20 cellular contexts compared by ENCODE assay signal in genomic region chr1:44033756-44034155, GRCh38. TPM values are rescaled to one million over a fixed set of nuclear protein-coding genes. Genes with fewer than 3 reads are reported as not detected.
DNase-seq lines count a peak whose midpoint lies in the region; ATAC-seq and TF ChIP-seq lines count a peak whose summit lies in the region.
"Had no signal": no experiment of that assay in that cellular context is flagged by ENCODE, and none has a peak within 500 bp of the region (broad histone marks: within the 10 kb centered on the region; RNA-seq: fewer than 3 reads in every experiment).

No MANE protein-coding gene starts in this region.

- ATAC-seq in activated T-helper 17 cell treated with anti-CD3 and anti-CD28 coated beads, Interleukin-2, amount 50 U/mL, for 72 hours (replicated peaks) = no peak
- no peak for ATAC-seq in gastroesophageal sphincter
- ATAC-seq: A549, Panc1 had no signal

- peak overlapping the region; percentile 42 for H3K27ac Mint-ChIP-seq in activated T-helper 17 cell treated with anti-CD3 and anti-CD28 coated beads, Interleukin-2, amount 50 U/mL, for 72 hours
- H3K27ac Mint-ChIP-seq: CD14-positive monocyte had no signal

- no peaks in the 10 kb centered on the region for H3K27me3 Mint-ChIP-seq in activated T-helper 17 cell treated with anti-CD3 and anti-CD28 coated beads, Interleukin-2, amount 50 U/mL, for 72 hours

- TF ChIP-seq CTCF in gastroesophageal sphincter (IDR thresholded peaks at IDR 0.05) (no peak), sigmoid colon (IDR thresholded peaks at IDR 0.05) (no peak), stomach (IDR thresholded peaks at IDR 0.05) (no peak)

- H3K4me1 Mint-ChIP-seq in activated T-helper 17 cell treated with anti-CD3 and anti-CD28 coated beads, Interleukin-2, amount 50 U/mL, for 72 hours = peaks cover 21% of the 10 kb centered on the region

- H3K36me3 Mint-ChIP-seq in activated T-helper 17 cell treated with anti-CD3 and anti-CD28 coated beads, Interleukin-2, amount 50 U/mL, for 72 hours (ENCODE audit: low read depth) = no peaks in the 10 kb centered on the region

- TF ChIP-seq POLR2A in gastroesophageal sphincter (IDR thresholded peaks at IDR 0.05) (no peak), sigmoid colon (IDR thresholded peaks at IDR 0.05) (no peak), stomach (IDR thresholded peaks at IDR 0.05) (no peak)

- H3K27ac ChIP-seq in gastroesophageal sphincter (peak overlapping the region in 3 of 4 donors; percentile 8 to 92 (median 90)), sigmoid colon (peak overlapping the region; percentile 6 to 96 (median 91)), stomach (peak overlapping the region in 1 of 5 donors; percentile 90)
- H3K27ac ChIP-seq: KMS-11 had no signal

- H3K9me3 ChIP-seq in gastroesophageal sphincter = no peaks in the 10 kb centered on the region
- no peaks in the 10 kb centered on the region for H3K9me3 ChIP-seq in sigmoid colon
- no peaks in the 10 kb centered on the region for H3K9me3 ChIP-seq in stomach
- H3K9me3 ChIP-seq: A549, MG63 had no signal

- 0% methylated on average over 1 of the region's 8 CpGs; no CpG with 5 or more reads in 1 of the 2 donors for WGBS in gastroesophageal sphincter (ENCODE audit: low coverage in 1 of 2), 2 donors
- 80 to 87% methylated on average over 8 of the region's 8 CpGs for WGBS in sigmoid colon, 2 donors
- WGBS in stomach, 5 donors = 72 to 91% (median 86%) methylated on average over 2 to 8 of the region's 8 CpGs

- no peak for TF ChIP-seq EP300 in gastroesophageal sphincter (IDR thresholded peaks at IDR 0.05)
- TF ChIP-seq EP300 in sigmoid colon (IDR thresholded peaks at IDR 0.05) = no peak
- no peak for TF ChIP-seq EP300 in stomach (IDR thresholded peaks at IDR 0.05)

- no peaks in the 10 kb centered on the region for H3K36me3 ChIP-seq in gastroesophageal sphincter
- H3K36me3 ChIP-seq in sigmoid colon = no peaks in the 10 kb centered on the region
- no peaks in the 10 kb centered on the region for H3K36me3 ChIP-seq in stomach
- H3K36me3 ChIP-seq: MG63 had no signal

- H3K27me3 ChIP-seq in gastroesophageal sphincter (no peaks in the 10 kb centered on the region), sigmoid colon (no peaks in the 10 kb centered on the region), stomach (no peaks in the 10 kb centered on the region)
- H3K27me3 ChIP-seq: MG63 had no signal

- H3K4me1 ChIP-seq in gastroesophageal sphincter (peaks cover 4 to 77% (median 33%) of the 10 kb centered on the region in 3 donors), sigmoid colon (peaks cover 0 to 65% (median 57%) of the 10 kb centered on the region in 4 donors), stomach (peaks cover 29 to 65% (median 56%) of the 10 kb centered on the region in 4 donors)

- DNase-seq in ELR (ENCODE audit: low read depth) (peak; percentile 42), sigmoid colon (peak; percentile 59), UCSD-AML1 (lab: John Stamatoyannopoulos, UW; ENCODE audit: unreplicated experiment) (no peak), CD1c-positive myeloid dendritic cell (ENCODE audit: extremely low spot score) (no peak), stomach (no peak), NCI-H1930 (lab: John Stamatoyannopoulos, UW) (no peak)
- DNase-seq: Calu3, DMS79, GDM1, MG63, NCI-H1092 treated with DMSO at 0.1 percent for 48 hours, NCI-H1694 treated with DMSO at 0.1 percent for 48 hours, NCI-H82, Right ventricle myocardium superior had no signal

- H3K4me3 ChIP-seq in gastroesophageal sphincter (no peak overlapping the region), sigmoid colon (no peak overlapping the region), stomach (no peak overlapping the region)
- H3K4me3 ChIP-seq: A549, MG63 had no signal

- no peaks in the 10 kb centered on the region for H3K9me3 Mint-ChIP-seq in activated T-helper 17 cell treated with anti-CD3 and anti-CD28 coated beads, Interleukin-2, amount 50 U/mL, for 72 hours

- intact Hi-C loops in sigmoid colon (cut with DNase I) = loop anchor here (10.0 kb wide), 1 partner anchor 499 kb away; the partner anchor contains the start of gene PTPRF
- intact Hi-C loops in stomach (cut with DNase I; ENCODE audit: low total_unique reads) = no loop called here

- H3K4me3 Mint-ChIP-seq in activated T-helper 17 cell treated with anti-CD3 and anti-CD28 coated beads, Interleukin-2, amount 50 U/mL, for 72 hours = no peak overlapping the region
- H3K4me3 Mint-ChIP-seq: CD14-positive monocyte had no signal

RNA-seq across cellular contexts. Expression of gene SLC6A9, which starts 2.5 kb away (rescaled TPM):
- 1 to 10 TPM in 1 of 2 donors, under 1 TPM in 1; 0.87 to 2.8 TPM for total RNA-seq in activated T-helper 17 cell treated with anti-CD3 and anti-CD28 coated beads, Interleukin-2, amount 50 U/mL, for 72 hours
- total RNA-seq in gastroesophageal sphincter (10 to 100 TPM in 1 of 4 donors, 1 to 10 TPM in 3; 1.8 to 14.2 (median 7.5) TPM), sigmoid colon (10 to 100 TPM in 2 of 4 donors, 1 to 10 TPM in 2; 5.4 to 16.6 (median 9.3) TPM), stomach (10 to 100 TPM in 1 of 5 donors, 1 to 10 TPM in 3, not detected in 1; 1.3 to 40.8 (median 1.9) TPM)
- polyA plus RNA-seq in sigmoid colon (10 to 100 TPM in 1 of 3 donors, 1 to 10 TPM in 2; 2.4 to 24.5 (median 4.4) TPM), stomach (1 to 10 TPM; 1.1 to 5.7 (median 4.3) TPM)
- polyA plus RNA-seq: CD14-positive monocyte had no signal

RNA-seq across cellular contexts. Expression of gene CCDC24, which starts 42.4 kb away (rescaled TPM):
- 1 to 10 TPM in 1 of 2 donors, under 1 TPM in 1; 0.95 to 2.6 TPM for total RNA-seq in activated T-helper 17 cell treated with anti-CD3 and anti-CD28 coated beads, Interleukin-2, amount 50 U/mL, for 72 hours
- total RNA-seq in gastroesophageal sphincter (1 to 10 TPM; 5.0 to 6.2 (median 5.5) TPM), sigmoid colon (1 to 10 TPM; 2.7 to 6.6 (median 3.9) TPM), stomach (10 to 100 TPM in 2 of 5 donors, 1 to 10 TPM in 3; 1.2 to 32.4 (median 6.7) TPM)
- polyA plus RNA-seq in sigmoid colon (10 to 100 TPM; 16.7 to 19.2 (median 19.2) TPM), stomach (10 to 100 TPM in 2 of 3 donors, 1 to 10 TPM in 1; 5.3 to 16.7 (median 14.6) TPM)

RNA-seq across cellular contexts. Expression of gene B4GALT2, which starts 54.7 kb away (rescaled TPM):
- total RNA-seq in activated T-helper 17 cell treated with anti-CD3 and anti-CD28 coated beads, Interleukin-2, amount 50 U/mL, for 72 hours = 10 to 100 TPM; 18.5 to 34.4 TPM
- 100 to 1,000 TPM in 1 of 4 donors, 10 to 100 TPM in 3; 34.4 to 129 (median 37.6) TPM for total RNA-seq in gastroesophageal sphincter
- 10 to 100 TPM; 30.1 to 55.9 (median 51.1) TPM for total RNA-seq in sigmoid colon
- 10 to 100 TPM; 14.8 to 32.0 (median 26.4) TPM for polyA plus RNA-seq in sigmoid colon
- total RNA-seq in stomach = 10 to 100 TPM; 15.2 to 30.9 (median 23.8) TPM
- 10 to 100 TPM; 19.9 to 37.4 (median 21.3) TPM for polyA plus RNA-seq in stomach

RNA-seq across cellular contexts. Expression of gene ATP6V0B, which starts 59.0 kb away (rescaled TPM):
- 100 to 1,000 TPM in 1 of 2 donors, 10 to 100 TPM in 1; 80.1 to 183 TPM for total RNA-seq in activated T-helper 17 cell treated with anti-CD3 and anti-CD28 coated beads, Interleukin-2, amount 50 U/mL, for 72 hours
- total RNA-seq in gastroesophageal sphincter (100 to 1,000 TPM in 1 of 4 donors, 10 to 100 TPM in 3; 67.9 to 107 (median 89.9) TPM), sigmoid colon (100 to 1,000 TPM in 3 of 4 donors, 10 to 100 TPM in 1; 67.9 to 152 (median 128) TPM), stomach (100 to 1,000 TPM in 1 of 5 donors, 10 to 100 TPM in 4; 32.1 to 142 (median 85.2) TPM)
- polyA plus RNA-seq in sigmoid colon (100 to 1,000 TPM; 108 to 286 (median 129) TPM), stomach (100 to 1,000 TPM in 2 of 3 donors, 10 to 100 TPM in 1; 94.7 to 188 (median 162) TPM)

Comparison
In these comparisons a context has a peak if more than half of its experiments do, and no peak if none do; other contexts are left out.
1. DNase-seq: peak in ELR (single experiment) and sigmoid colon (single experiment); none in UCSD-AML1 (single experiment), CD1c-positive myeloid dendritic cell (single experiment), stomach (single experiment) and NCI-H1930 (0 of 2).